ENCODE assay signal across 1 cellular context in the genomic region with DNA sequence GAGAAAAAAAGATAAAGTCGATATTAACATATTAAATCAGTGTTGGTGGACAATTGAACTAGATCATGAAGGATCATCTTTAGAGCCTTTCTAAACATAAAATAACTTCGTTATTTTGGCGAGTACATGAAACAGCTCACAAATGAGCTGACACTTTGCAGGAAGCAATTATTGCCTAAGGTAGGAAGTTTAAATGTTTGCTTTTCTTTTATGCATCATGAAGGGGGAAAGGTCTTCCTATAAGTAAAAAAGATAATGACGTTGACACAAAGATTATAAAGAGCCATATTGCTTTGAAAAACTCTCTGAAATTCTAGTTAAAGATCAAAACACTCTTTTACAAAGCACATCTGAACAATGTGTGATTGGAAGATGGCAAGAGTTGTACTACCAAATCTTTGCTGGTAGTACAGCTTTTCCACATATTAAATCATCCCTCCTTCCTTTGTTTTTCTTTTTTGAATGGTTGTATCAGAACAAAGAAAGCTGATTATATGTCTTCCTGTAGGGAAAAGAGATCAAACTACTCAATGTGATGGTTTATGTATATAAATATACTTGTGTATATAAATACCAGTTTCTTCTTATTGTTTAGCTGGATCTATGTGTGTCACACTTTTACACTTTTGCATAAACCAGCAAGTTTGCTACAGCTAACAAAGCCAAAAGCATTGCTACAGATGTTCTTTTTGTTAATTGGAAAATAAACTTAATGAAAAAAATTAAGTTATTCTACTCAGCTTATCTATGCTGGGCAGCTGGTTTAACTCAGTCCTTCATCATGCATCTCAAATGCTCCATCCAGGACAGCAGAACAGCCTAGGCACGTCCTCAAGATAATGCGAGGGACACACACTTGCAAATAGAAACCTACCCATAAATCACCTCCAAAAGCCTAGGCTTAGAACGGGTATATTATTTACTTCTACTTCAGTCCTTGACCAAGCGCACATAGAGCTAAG.
A peak's percentile ranks its signal among the peaks of the same experiment; 100 is the strongest.
TF ChIP-seq lines count a peak whose summit lies in the region.

No MANE protein-coding gene starts in this region.

TF ChIP-seq in HepG2, 621 proteins besides CTCF, POLR2A, EP300 and RAD21 (continued from another document and continues in another):
- TF ChIP-seq, protein P1, sequence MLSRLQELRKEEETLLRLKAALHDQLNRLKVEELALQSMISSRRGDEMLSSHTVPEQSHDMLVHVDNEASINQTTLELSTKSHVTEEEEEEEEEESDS (CRISPR knock-in tag; IDR thresholded peaks at IDR 0.05; ENCODE audit: borderline replicate concordance) = no peak
- no peak for TF ChIP-seq KLF13 (CRISPR knock-in tag; IDR thresholded peaks at IDR 0.05)
- TF ChIP-seq NFYC (CRISPR knock-in tag; IDR thresholded peaks at IDR 0.05) = no peak
- no peak for TF ChIP-seq TAF1 (CRISPR knock-in tag; IDR thresholded peaks at IDR 0.05)
- peak; percentile 35; the same call in 1 of the 2 replicates for TF ChIP-seq ZMYM4 (CRISPR knock-in tag; IDR thresholded peaks at IDR 0.05)
- TF ChIP-seq, protein P2, sequence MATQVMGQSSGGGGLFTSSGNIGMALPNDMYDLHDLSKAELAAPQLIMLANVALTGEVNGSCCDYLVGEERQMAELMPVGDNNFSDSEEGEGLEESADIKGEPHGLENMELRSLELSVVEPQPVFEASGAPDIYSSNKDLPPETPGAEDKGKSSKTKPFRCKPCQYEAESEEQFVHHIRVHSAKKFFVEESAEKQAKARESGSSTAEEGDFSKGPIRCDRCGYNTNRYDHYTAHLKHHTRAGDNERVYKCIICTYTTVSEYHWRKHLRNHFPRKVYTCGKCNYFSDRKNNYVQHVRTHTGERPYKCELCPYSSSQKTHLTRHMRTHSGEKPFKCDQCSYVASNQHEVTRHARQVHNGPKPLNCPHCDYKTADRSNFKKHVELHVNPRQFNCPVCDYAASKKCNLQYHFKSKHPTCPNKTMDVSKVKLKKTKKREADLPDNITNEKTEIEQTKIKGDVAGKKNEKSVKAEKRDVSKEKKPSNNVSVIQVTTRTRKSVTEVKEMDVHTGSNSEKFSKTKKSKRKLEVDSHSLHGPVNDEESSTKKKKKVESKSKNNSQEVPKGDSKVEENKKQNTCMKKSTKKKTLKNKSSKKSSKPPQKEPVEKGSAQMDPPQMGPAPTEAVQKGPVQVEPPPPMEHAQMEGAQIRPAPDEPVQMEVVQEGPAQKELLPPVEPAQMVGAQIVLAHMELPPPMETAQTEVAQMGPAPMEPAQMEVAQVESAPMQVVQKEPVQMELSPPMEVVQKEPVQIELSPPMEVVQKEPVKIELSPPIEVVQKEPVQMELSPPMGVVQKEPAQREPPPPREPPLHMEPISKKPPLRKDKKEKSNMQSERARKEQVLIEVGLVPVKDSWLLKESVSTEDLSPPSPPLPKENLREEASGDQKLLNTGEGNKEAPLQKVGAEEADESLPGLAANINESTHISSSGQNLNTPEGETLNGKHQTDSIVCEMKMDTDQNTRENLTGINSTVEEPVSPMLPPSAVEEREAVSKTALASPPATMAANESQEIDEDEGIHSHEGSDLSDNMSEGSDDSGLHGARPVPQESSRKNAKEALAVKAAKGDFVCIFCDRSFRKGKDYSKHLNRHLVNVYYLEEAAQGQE (IDR thresholded peaks at IDR 0.05; ENCODE audit: borderline replicate concordance in 1 of 2, low read depth in 1 of 2, low read length in 2 of 2) = peak in 1 of 2 experiments; percentile 37; a peak in 1 of 4 replicates
- peak; percentile 66; the same call in 1 of the 2 replicates for TF ChIP-seq SOX13 (IDR thresholded peaks at IDR 0.05)
- peak in 1 of 2 experiments; percentile 96; a peak in 2 of 4 replicates for TF ChIP-seq SOX13 (CRISPR knock-in tag; conservative IDR thresholded peaks at IDR 0.05 in 1 of 2, IDR thresholded peaks at IDR 0.05 in 1 of 2)
- TF ChIP-seq FOXP1 (IDR thresholded peaks at IDR 0.05) = no peak
- peak; percentile 82 for TF ChIP-seq FOXP1 (CRISPR knock-in tag; IDR thresholded peaks at IDR 0.05)
- TF ChIP-seq SP5 (CRISPR knock-in tag; IDR thresholded peaks at IDR 0.05; ENCODE audit: borderline replicate concordance, low read depth) = peak; percentile 53; the same call in 1 of the 2 replicates
- TF ChIP-seq E2F2 (CRISPR knock-in tag; IDR thresholded peaks at IDR 0.05; ENCODE audit: borderline replicate concordance) = no peak
- TF ChIP-seq FOXK1 (CRISPR knock-in tag; IDR thresholded peaks at IDR 0.05; ENCODE audit: borderline replicate concordance, low read depth) = peak; percentile 54
- 0 out of 2 replicates have a peak, but pooled peaks have one; percentile 33 for TF ChIP-seq HNF4G (IDR thresholded peaks at IDR 0.05; ENCODE audit: borderline replicate concordance, low read depth, low read length)
- no peak for TF ChIP-seq HNF4G (CRISPR knock-in tag; IDR thresholded peaks at IDR 0.05; ENCODE audit: borderline replicate concordance, low read depth)
- no peak for TF ChIP-seq MATR3 (CRISPR knock-in tag; IDR thresholded peaks at IDR 0.05)
- TF ChIP-seq HOXA5 (CRISPR knock-in tag; IDR thresholded peaks at IDR 0.05) = 0 out of 2 replicates have a peak, but pooled peaks have one; percentile 61
- peak; percentile 65; the same call in 1 of the 2 replicates for TF ChIP-seq SIX4 (CRISPR knock-in tag; IDR thresholded peaks at IDR 0.05)
- peak; percentile 93 for TF ChIP-seq NR2F6 (IDR thresholded peaks at IDR 0.05)
- peak; percentile 83 for TF ChIP-seq NR2F6 (CRISPR knock-in tag; IDR thresholded peaks at IDR 0.05)
- peak; percentile 71; the same call in 1 of the 2 replicates for TF ChIP-seq DPF2 (CRISPR knock-in tag; IDR thresholded peaks at IDR 0.05; ENCODE audit: borderline replicate concordance, low read depth)
- TF ChIP-seq PPARG (CRISPR knock-in tag; conservative IDR thresholded peaks at IDR 0.05) = peak; percentile 93
- TF ChIP-seq ZBTB7A (CRISPR knock-in tag; IDR thresholded peaks at IDR 0.05) = no peak
- TF ChIP-seq PCBP1 (IDR thresholded peaks at IDR 0.05; ENCODE audit: borderline replicate concordance, low read depth, low read length) = no peak
- no peak for TF ChIP-seq ZNF615 (CRISPR knock-in tag; IDR thresholded peaks at IDR 0.05; ENCODE audit: borderline replicate concordance)
- peak; percentile 86 for TF ChIP-seq HOMEZ (CRISPR knock-in tag; IDR thresholded peaks at IDR 0.05; ENCODE audit: low read depth)
- no peak for TF ChIP-seq ZNF737 (CRISPR knock-in tag; IDR thresholded peaks at IDR 0.05; ENCODE audit: borderline replicate concordance)
- no peak for TF ChIP-seq XBP1 (CRISPR knock-in tag; IDR thresholded peaks at IDR 0.05)
- peak; percentile 97 for TF ChIP-seq FOXA3 (CRISPR knock-in tag; IDR thresholded peaks at IDR 0.05)
- no peak for TF ChIP-seq ELK4 (CRISPR knock-in tag; IDR thresholded peaks at IDR 0.05; ENCODE audit: borderline replicate concordance)
- TF ChIP-seq PITX1 (CRISPR knock-in tag; IDR thresholded peaks at IDR 0.05) = peak; percentile 97
- TF ChIP-seq MED13 (CRISPR knock-in tag; IDR thresholded peaks at IDR 0.05) = peak; percentile 40; the same call in 1 of the 2 replicates
- peak; percentile 99 for TF ChIP-seq ISL2 (CRISPR knock-in tag; IDR thresholded peaks at IDR 0.05)
- TF ChIP-seq SOX6 (IDR thresholded peaks at IDR 0.05) = no peak
- peak; percentile 92 for TF ChIP-seq SOX6 (CRISPR knock-in tag; IDR thresholded peaks at IDR 0.05)
- TF ChIP-seq SUZ12 (IDR thresholded peaks at IDR 0.05; ENCODE audit: low read depth, low read length) = no peak
- TF ChIP-seq ZNF589 (CRISPR knock-in tag; conservative IDR thresholded peaks at IDR 0.05) = 0 out of 2 replicates have a peak, but pooled peaks have one; percentile 33
- TF ChIP-seq BORCS8-MEF2B (CRISPR knock-in tag; IDR thresholded peaks at IDR 0.05) = no peak
- TF ChIP-seq ZNF124 (CRISPR knock-in tag; IDR thresholded peaks at IDR 0.05) = 0 out of 2 replicates have a peak, but pooled peaks have one; percentile 17
- peak; percentile 68 for TF ChIP-seq SAP130 (CRISPR knock-in tag; IDR thresholded peaks at IDR 0.05; ENCODE audit: low read depth)
- TF ChIP-seq ELF3 (CRISPR knock-in tag; IDR thresholded peaks at IDR 0.05) = peak; percentile 90
- TF ChIP-seq NFE2 (CRISPR knock-in tag; IDR thresholded peaks at IDR 0.05) = no peak
- peak; percentile 26; the same call in 1 of the 2 replicates for TF ChIP-seq ZNF264 (CRISPR knock-in tag; IDR thresholded peaks at IDR 0.05)
- no peak for TF ChIP-seq NPAS2 (CRISPR knock-in tag; IDR thresholded peaks at IDR 0.05; ENCODE audit: borderline replicate concordance)
- TF ChIP-seq ERF (CRISPR knock-in tag; IDR thresholded peaks at IDR 0.05) = 0 out of 2 replicates have a peak, but pooled peaks have one; percentile 55
- TF ChIP-seq YY1 (IDR thresholded peaks at IDR 0.05; ENCODE audit: insufficient read depth, insufficient replicate concordance, low read depth, low read length) = no peak
- TF ChIP-seq MBD4 (IDR thresholded peaks at IDR 0.05; ENCODE audit: borderline replicate concordance, low read length) = peak; percentile 98
- TF ChIP-seq ZXDC (CRISPR knock-in tag; IDR thresholded peaks at IDR 0.05) = no peak
- peak; percentile 68 for TF ChIP-seq HNF4A (CRISPR knock-in tag; IDR thresholded peaks at IDR 0.05)
- no peak for TF ChIP-seq REPIN1 (CRISPR knock-in tag; IDR thresholded peaks at IDR 0.05; ENCODE audit: borderline replicate concordance, low read depth)
- no peak for TF ChIP-seq PHF20 (CRISPR knock-in tag; IDR thresholded peaks at IDR 0.05)
- peak; percentile 90 for TF ChIP-seq HOXD1 (CRISPR knock-in tag; IDR thresholded peaks at IDR 0.05)
- TF ChIP-seq ARNT (IDR thresholded peaks at IDR 0.05) = no peak
